ENCODE assay signal across 8 cellular contexts in the genomic region with DNA sequence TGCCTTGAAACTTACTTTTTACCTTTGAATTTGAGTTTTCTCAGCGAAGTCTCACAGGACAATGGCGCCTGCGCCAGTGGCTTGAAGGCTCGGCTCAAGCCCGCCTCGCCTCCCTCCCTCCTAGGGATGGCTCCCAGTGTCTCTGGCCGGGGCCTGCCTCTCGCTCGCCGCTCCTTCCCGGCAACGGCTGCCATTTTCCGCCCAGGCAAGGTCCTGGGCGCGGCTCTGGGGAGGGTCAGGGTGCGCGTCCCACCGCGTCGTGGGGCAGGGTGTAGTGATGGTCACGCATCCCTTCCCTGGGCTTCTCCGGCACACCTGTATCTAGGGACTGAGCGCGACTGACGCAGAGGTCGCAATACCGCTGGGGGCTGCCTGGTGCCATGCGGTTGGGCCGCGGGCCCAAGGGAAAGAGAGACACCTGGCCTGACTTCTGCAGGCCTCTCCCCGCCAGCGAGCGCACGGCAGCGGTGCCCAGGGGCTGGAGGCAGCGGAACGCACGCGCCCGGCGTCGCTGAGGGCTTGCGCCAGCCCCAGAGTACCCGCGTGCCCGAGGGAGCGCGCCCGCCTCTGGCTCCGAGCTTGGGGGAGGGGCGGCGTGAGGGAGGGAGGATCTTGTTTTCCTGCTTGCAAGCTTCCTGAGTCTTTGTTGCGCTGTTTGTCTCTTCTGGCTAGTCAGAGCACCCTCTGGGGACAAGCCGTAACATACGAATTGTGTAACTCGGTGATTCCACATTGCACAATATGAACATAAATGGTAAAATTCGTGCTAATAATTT. TPM values are rescaled to one million over a fixed set of nuclear protein-coding genes. Genes with fewer than 3 reads are reported as not detected.
A peak's percentile ranks its signal among the peaks of the same experiment; 100 is the strongest.
DNase-seq lines count a peak whose midpoint lies in the region; ATAC-seq and TF ChIP-seq lines count a peak whose summit lies in the region.

No MANE protein-coding gene starts in this region.

- CTCF ChIA-PET in CD8-positive, alpha-beta memory T cell (lab: Charles Lee): no interaction called here

- H3K4me1 Mint-ChIP-seq in CD8-positive, alpha-beta memory T cell: peaks cover 0 to 8% (median 0%) of the 10 kb centered on the region in 3 donors

- no peak overlapping the region for H3K27ac ChIP-seq in CD8-positive, alpha-beta memory T cell (ENCODE audit: low read depth, low read length)
- H3K27ac ChIP-seq in Karpas-422 (ENCODE audit: low read length): no peak overlapping the region
- peak overlapping the region; percentile 11 to 79 (median 68) for H3K27ac ChIP-seq in body of pancreas
- H3K27ac ChIP-seq in prostate gland: peak overlapping the region; percentile 86 to 93
- H3K27ac ChIP-seq in aorta (ENCODE audit: low read depth in 1 of 2, low read length in 2 of 2): peak overlapping the region in 1 of 2 donors; percentile 38

- H3K4me3 Mint-ChIP-seq in CD8-positive, alpha-beta memory T cell: peak overlapping the region; percentile 4 to 71 (median 64)

- H3K36me3 ChIP-seq in CD8-positive, alpha-beta memory T cell (ENCODE audit: insufficient read depth, low read length): no peaks in the 10 kb centered on the region
- H3K36me3 ChIP-seq in Karpas-422 (ENCODE audit: insufficient read depth, low read length) (no peaks in the 10 kb centered on the region), body of pancreas (replicated peaks in 1 of 2; ENCODE audit: insufficient read depth in 1 of 2, low read depth in 2 of 2) (no peaks in the 10 kb centered on the region), prostate gland (no peaks in the 10 kb centered on the region), aorta (ENCODE audit: control insufficient read depth in 1 of 2, insufficient read depth in 2 of 2, low read length in 1 of 2) (no peaks in the 10 kb centered on the region)

- peak overlapping the region; percentile 37 for H3K4me3 ChIP-seq in CD8-positive, alpha-beta memory T cell (ENCODE audit: low read length)
- peak overlapping the region; percentile 59 for H3K4me3 ChIP-seq in Karpas-422 (ENCODE audit: low read length)
- no peak overlapping the region for H3K4me3 ChIP-seq in body of pancreas
- H3K4me3 ChIP-seq in prostate gland: peak overlapping the region; percentile 40 to 43
- H3K4me3 ChIP-seq in aorta (ENCODE audit: low read length in 2 of 2): peak overlapping the region; percentile 4 to 53

- peak overlapping the region; percentile 48; the same call in 1 of the 2 replicates for H3K9ac ChIP-seq in Karpas-422 (ENCODE audit: low read length)

- no peak for TF ChIP-seq CTCF in body of pancreas (IDR thresholded peaks at IDR 0.05)
- peak in 1 of 4 experiments; percentile 25 for TF ChIP-seq CTCF in prostate gland (IDR thresholded peaks at IDR 0.05)

- H3K9me2 ChIP-seq in Karpas-422 (replicated peaks; ENCODE audit: insufficient read depth, low read length): no peaks in the 10 kb centered on the region

- H3K27ac Mint-ChIP-seq in CD8-positive, alpha-beta memory T cell: no peak overlapping the region

- no peaks in the 10 kb centered on the region for H3K9me3 Mint-ChIP-seq in CD8-positive, alpha-beta memory T cell

- H2AFZ ChIP-seq in Karpas-422 (ENCODE audit: low read length): no peak overlapping the region

- H3K27me3 Mint-ChIP-seq in CD8-positive, alpha-beta memory T cell: peaks cover 5 to 10% of the 10 kb centered on the region in 2 donors

- peak in 4 of 5 donors; percentile 14 to 62 (median 38) for DNase-seq in CD8-positive, alpha-beta memory T cell
- DNase-seq in Karpas-422 (peak; percentile 69), T-helper 9 cell (peak; percentile 38), body of pancreas (peak; percentile 82 to 90 (median 86)), hippocampal formation (lab: John Stamatoyannopoulos, UW) (peak; percentile 87), prostate gland (ENCODE audit: low spot score) (peak; percentile 93), aorta (peak; percentile 94), NCI-H2196 treated with DMSO at 0.1 percent for 48 hours (lab: John Stamatoyannopoulos, UW; ENCODE audit: unreplicated experiment) (no peak)

- ATAC-seq in body of pancreas: peak; percentile 86
- peak; percentile 94 for ATAC-seq in aorta (ENCODE audit: low FRiP score)

- peak; percentile 33 to 76 (median 70) for TF ChIP-seq POLR2A in body of pancreas (IDR thresholded peaks at IDR 0.05)
- TF ChIP-seq POLR2A in prostate gland (IDR thresholded peaks at IDR 0.05): peak; percentile 86

- no peaks in the 10 kb centered on the region for H3K79me2 ChIP-seq in Karpas-422 (ENCODE audit: low read length)

- intact Hi-C loops in body of pancreas (cut with DNase I) (no loop called here), prostate gland (cut with DNase I) (loop anchor here (10.0 kb wide), 1 partner anchor 418 kb away; no protein-coding TSS in a partner anchor), aorta (cut with DNase I) (no loop called here)

- H3K27me3 ChIP-seq in CD8-positive, alpha-beta memory T cell (ENCODE audit: insufficient read depth, low read length, poor library complexity, severe bottlenecking): no peaks in the 10 kb centered on the region
- H3K27me3 ChIP-seq in Karpas-422 (ENCODE audit: low read length): no peaks in the 10 kb centered on the region
- H3K27me3 ChIP-seq in body of pancreas: peaks cover 0 to under 1% of the 10 kb centered on the region in 2 donors
- no peaks in the 10 kb centered on the region for H3K27me3 ChIP-seq in prostate gland (replicated peaks; ENCODE audit: insufficient read depth)
- H3K27me3 ChIP-seq in aorta (ENCODE audit: control insufficient read depth in 1 of 2, insufficient read depth in 2 of 2, low read length in 1 of 2): no peaks in the 10 kb centered on the region

- WGBS in body of pancreas, 2 donors: 13 to 20% methylated on average over 7 to 55 of the region's 57 CpGs
- 6% methylated on average over 56 of the region's 57 CpGs for WGBS in prostate gland
- 3 to 4% methylated on average over 55 to 57 of the region's 57 CpGs for WGBS in aorta, 2 donors

- no peaks in the 10 kb centered on the region for H4K20me1 ChIP-seq in Karpas-422 (ENCODE audit: insufficient read depth, low read depth, low read length)

- H3K4me2 ChIP-seq in Karpas-422 (ENCODE audit: low read depth, low read length, poor library complexity, severe bottlenecking): peak overlapping the region; percentile 67

- H3K4me1 ChIP-seq in CD8-positive, alpha-beta memory T cell (ENCODE audit: insufficient read depth, low read length): no peaks in the 10 kb centered on the region
- peaks cover 15% of the 10 kb centered on the region for H3K4me1 ChIP-seq in Karpas-422 (ENCODE audit: low read length)
- H3K4me1 ChIP-seq in body of pancreas: peaks cover 4% of the 10 kb centered on the region
- H3K4me1 ChIP-seq in prostate gland (replicated peaks): no peaks in the 10 kb centered on the region
- no peaks in the 10 kb centered on the region for H3K4me1 ChIP-seq in aorta (ENCODE audit: control insufficient read depth in 1 of 2, insufficient read depth in 2 of 2, low read length in 2 of 2)

- POLR2A ChIA-PET in CD8-positive, alpha-beta memory T cell (lab: Charles Lee): no interaction called here

- no peaks in the 10 kb centered on the region for H3K36me3 Mint-ChIP-seq in CD8-positive, alpha-beta memory T cell

- no peaks in the 10 kb centered on the region for H3K9me3 ChIP-seq in CD8-positive, alpha-beta memory T cell (ENCODE audit: low read length)
- H3K9me3 ChIP-seq in Karpas-422 (ENCODE audit: low read length) (no peaks in the 10 kb centered on the region), body of pancreas (no peaks in the 10 kb centered on the region), prostate gland (no peaks in the 10 kb centered on the region), aorta (ENCODE audit: control insufficient read depth, low read length) (no peaks in the 10 kb centered on the region)

RNA-seq across cellular contexts. Expression of gene FEM1B, which starts 20.7 kb away (rescaled TPM):
- total RNA-seq in CD8-positive, alpha-beta memory T cell: 10 to 100 TPM; 37.7 to 39.6 TPM
- polyA plus RNA-seq in CD8-positive, alpha-beta memory T cell: 16.9 TPM
- 24.4 and 47.5 TPM in 2 replicates for total RNA-seq in Karpas-422 (2014; rRNA removed; shearing (Covaris generic); ENCODE audit: low replicate concordance)
- total RNA-seq in body of pancreas: 10 to 100 TPM; 10.5 to 19.7 TPM
- 10 to 100 TPM; 46.0 to 50.0 TPM for total RNA-seq in prostate gland
- 10 to 100 TPM; 76.0 to 96.3 TPM for total RNA-seq in aorta
- polyA plus RNA-seq in aorta: 10 to 100 TPM; 11.3 to 14.2 TPM

RNA-seq across cellular contexts. Expression of gene CLN6, which starts 27.3 kb away (rescaled TPM):
- 10 to 100 TPM; 69.1 to 73.8 TPM for total RNA-seq in CD8-positive, alpha-beta memory T cell
- polyA plus RNA-seq in CD8-positive, alpha-beta memory T cell: 2.3 TPM
- total RNA-seq in Karpas-422 (2014; rRNA removed; shearing (Covaris generic); ENCODE audit: low replicate concordance): 30.2 and 80.0 TPM in 2 replicates
- 10 to 100 TPM; 12.7 to 21.1 TPM for total RNA-seq in body of pancreas
- 10 to 100 TPM; 22.7 to 41.8 TPM for total RNA-seq in prostate gland
- 10 to 100 TPM; 11.3 to 16.8 TPM for total RNA-seq in aorta
- 1 to 10 TPM; 5.3 to 8.2 TPM for polyA plus RNA-seq in aorta

RNA-seq across cellular contexts. Expression of gene CALML4, which starts 51.7 kb away (rescaled TPM):
- 1 to 10 TPM; 4.9 to 6.4 TPM for total RNA-seq in CD8-positive, alpha-beta memory T cell
- 0.40 TPM for polyA plus RNA-seq in CD8-positive, alpha-beta memory T cell
- total RNA-seq in Karpas-422 (2014; rRNA removed; shearing (Covaris generic); ENCODE audit: low replicate concordance): 3.0 and 7.0 TPM in 2 replicates
- total RNA-seq in body of pancreas (10 to 100 TPM in 1 of 2 donors, 1 to 10 TPM in 1; 3.3 to 12.7 TPM), prostate gland (10 to 100 TPM in 1 of 2 donors, 1 to 10 TPM in 1; 4.5 to 18.8 TPM), aorta (1 to 10 TPM; 4.0 to 8.3 TPM)
- 10 to 100 TPM in 1 of 2 donors, 1 to 10 TPM in 1; 3.9 to 29.9 TPM for polyA plus RNA-seq in aorta

Comparison
In these comparisons a context has a peak if more than half of its experiments do, and no peak if none do; other contexts are left out.
1. H3K27ac ChIP-seq: peak in body of pancreas (4 of 4) and prostate gland (2 of 2); none in CD8-positive, alpha-beta memory T cell (single experiment) and Karpas-422 (single experiment).
2. H3K4me3 ChIP-seq: peak in CD8-positive, alpha-beta memory T cell (single experiment), Karpas-422 (single experiment), prostate gland (2 of 2) and aorta (2 of 2); none in body of pancreas (0 of 2).